ENCODE assay signal across 8 cellular contexts in genomic region chr3:88203537-88204143, GRCh38. TPM values are rescaled to one million over a fixed set of nuclear protein-coding genes. Genes with fewer than 3 reads are reported as not detected.
A peak's percentile ranks its signal among the peaks of the same experiment; 100 is the strongest.
DNase-seq lines count a peak whose midpoint lies in the region; ATAC-seq and TF ChIP-seq lines count a peak whose summit lies in the region.

No MANE protein-coding gene starts in this region.

- intact Hi-C loops in stomach (cut with DNase I; ENCODE audit: low total_unique reads), result no loop called here

- CTCF ChIA-PET in activated CD4-positive, alpha-beta T cell treated with anti-CD3 and anti-CD28 coated beads, Interleukin-2, amount 10 ng/mL, durations not matched to agents 7 days and 5 days (lab: Charles Lee), result no interaction called here

- peak in 5 of 7 experiments; percentile 59 to 81 (median 73) for TF ChIP-seq CTCF in stomach (IDR thresholded peaks at IDR 0.05)

- ATAC-seq in GM19023 (IDR thresholded peaks at IDR 0.05; ENCODE audit: unreplicated experiment) (peak; percentile 94), HG03097 (IDR thresholded peaks at IDR 0.05; ENCODE audit: low FRiP score, unreplicated experiment) (peak; percentile 90)

- H3K4me1 ChIP-seq in endocrine pancreas (ENCODE audit: control insufficient read depth, insufficient read depth, low read length) (no peaks in the 10 kb centered on the region), stomach (no peaks in the 10 kb centered on the region)

- TF ChIP-seq POLR2A in stomach (IDR thresholded peaks at IDR 0.05), result no peak

- H3K36me3 ChIP-seq in endocrine pancreas (ENCODE audit: control insufficient read depth, insufficient read depth, low read length) (no peaks in the 10 kb centered on the region), stomach (no peaks in the 10 kb centered on the region)

- no peak overlapping the region for H3K4me3 Mint-ChIP-seq in activated CD4-positive, alpha-beta T cell treated with anti-CD3 and anti-CD28 coated beads, Interleukin-2, amount 10 ng/mL, durations not matched to agents 7 days and 5 days

- WGBS in stomach, 5 donors, result 5 to 12% (median 10%) methylated on average over 6 of the region's 6 CpGs

- H3K27ac ChIP-seq in stomach, result no peak overlapping the region

- H3K4me3 ChIP-seq in endocrine pancreas (ENCODE audit: control insufficient read depth, insufficient read depth, low read length) (peak overlapping the region; percentile 12), stomach (no peak overlapping the region)

- no peaks in the 10 kb centered on the region for H3K27me3 ChIP-seq in endocrine pancreas (ENCODE audit: control insufficient read depth, insufficient read depth, low read length)
- no peaks in the 10 kb centered on the region for H3K27me3 ChIP-seq in stomach

- no peak for TF ChIP-seq EP300 in stomach (IDR thresholded peaks at IDR 0.05)

- peak; percentile 52 for DNase-seq in CD1c-positive myeloid dendritic cell (ENCODE audit: extremely low spot score)
- DNase-seq in NCI-H345 (lab: John Stamatoyannopoulos, UW), result peak; percentile 38
- DNase-seq in activated CD4-positive, alpha-beta T cell treated with anti-CD3 and anti-CD28 coated beads, Interleukin-2, amount 10 ng/mL, durations not matched to agents 7 days and 5 days, result peak; percentile 57
- peak; percentile 80 for DNase-seq in middle frontal gyrus (ENCODE audit: extremely low spot score, low spot score)
- peak; percentile 72 for DNase-seq in stomach

- H3K9me3 ChIP-seq in endocrine pancreas (ENCODE audit: control insufficient read depth, low read length) (no peaks in the 10 kb centered on the region), stomach (no peaks in the 10 kb centered on the region)

- H3K4me1 Mint-ChIP-seq in activated CD4-positive, alpha-beta T cell treated with anti-CD3 and anti-CD28 coated beads, Interleukin-2, amount 10 ng/mL, durations not matched to agents 7 days and 5 days, result no peaks in the 10 kb centered on the region

- no peak overlapping the region for H3K9ac ChIP-seq in endocrine pancreas (ENCODE audit: control insufficient read depth, insufficient read depth, low read length)

- no peaks in the 10 kb centered on the region for H3K9me3 Mint-ChIP-seq in activated CD4-positive, alpha-beta T cell treated with anti-CD3 and anti-CD28 coated beads, Interleukin-2, amount 10 ng/mL, durations not matched to agents 7 days and 5 days

- H3K27me3 Mint-ChIP-seq in activated CD4-positive, alpha-beta T cell treated with anti-CD3 and anti-CD28 coated beads, Interleukin-2, amount 10 ng/mL, durations not matched to agents 7 days and 5 days, result peaks cover 6% of the 10 kb centered on the region

- H3K27ac Mint-ChIP-seq in activated CD4-positive, alpha-beta T cell treated with anti-CD3 and anti-CD28 coated beads, Interleukin-2, amount 10 ng/mL, durations not matched to agents 7 days and 5 days, result no peak overlapping the region

- POLR2A ChIA-PET in activated CD4-positive, alpha-beta T cell treated with anti-CD3 and anti-CD28 coated beads, Interleukin-2, amount 10 ng/mL, durations not matched to agents 7 days and 5 days (lab: Charles Lee), result no interaction called here

- H3K36me3 Mint-ChIP-seq in activated CD4-positive, alpha-beta T cell treated with anti-CD3 and anti-CD28 coated beads, Interleukin-2, amount 10 ng/mL, durations not matched to agents 7 days and 5 days (ENCODE audit: low read depth), result no peaks in the 10 kb centered on the region

RNA-seq across cellular contexts. Expression of gene C3orf38, which starts 53.9 kb away (rescaled TPM):
- total RNA-seq in activated CD4-positive, alpha-beta T cell treated with anti-CD3 and anti-CD28 coated beads, Interleukin-2, amount 10 ng/mL, durations not matched to agents 7 days and 5 days, result 10 to 100 TPM; 30.5 to 40.1 TPM
- total RNA-seq in stomach, result 10 to 100 TPM in 4 of 5 donors, 1 to 10 TPM in 1; 2.0 to 45.0 (median 24.6) TPM
- polyA plus RNA-seq in stomach, result 10 to 100 TPM in 1 of 3 donors, 1 to 10 TPM in 2; 5.0 to 14.2 (median 8.9) TPM
